ENCODE assay signal across 8 cellular contexts in genomic region chr11:57493507-57494503, GRCh38. TPM values are rescaled to one million over a fixed set of nuclear protein-coding genes. Genes with fewer than 3 reads are reported as not detected.
DNase-seq lines count a peak whose midpoint lies in the region; ATAC-seq, FAIRE-seq and TF ChIP-seq lines count a peak whose summit lies in the region.

No MANE protein-coding gene starts in this region.

- DNase-seq in AG04449 (ENCODE audit: low read depth, low spot score) (no peak), HPDE6-E6E7 (ENCODE audit: extremely low spot score) (peak; percentile 67), T-helper 1 cell (peak; percentile 40 to 84 (median 59)), ascending aorta (ENCODE audit: low spot score in 2 of 2) (peak in 1 of 2 donors; percentile 76), kidney (peak; percentile 85), A172 (ENCODE audit: low spot score) (no peak)
- DNase-seq in stimulated activated CD4-positive, alpha-beta T cell treated with anti-CD3 and anti-CD28 coated beads, TNF-alpha, amount 100 ng/mL, for 1 hour (ENCODE audit: low read depth in 3 of 3, low spot score in 1 of 3) = peak; percentile 47 to 69 (median 57)

- H3K4me3 ChIP-seq in AG04449 (ENCODE audit: low read depth, low read length) (no peak overlapping the region), ascending aorta (no peak overlapping the region), kidney (ENCODE audit: low read length in 2 of 2) (no peak overlapping the region)

- intact Hi-C loops in ascending aorta (cut with DNase I) (loop anchor here (1.0 to 10.0 kb wide), 2 partner anchors 33 to 169 kb away; partner anchors contain the start of gene TNKS1BP1), kidney (cut with DNase I) (loop anchor here (5.0 kb wide), 1 partner anchor 33 kb away; no protein-coding TSS in a partner anchor)

- POLR2A ChIA-PET in AG04449 (lab: Yijun Ruan, JAX) = no interaction called here

- H3K4me1 ChIP-seq in ascending aorta (peaks cover 0 to 1% of the 10 kb centered on the region in 2 donors), kidney (ENCODE audit: control insufficient read depth in 1 of 2, insufficient read depth in 1 of 2, low read depth in 1 of 2, low read length in 2 of 2) (peaks cover 0 to 2% of the 10 kb centered on the region in 2 donors)

- no peaks in the 10 kb centered on the region for H3K9me3 ChIP-seq in ascending aorta
- no peaks in the 10 kb centered on the region for H3K9me3 ChIP-seq in kidney (ENCODE audit: control insufficient read depth in 1 of 2, low read length in 2 of 2)

- no peaks in the 10 kb centered on the region for H3K27me3 ChIP-seq in ascending aorta

- ATAC-seq in GM19023 (IDR thresholded peaks at IDR 0.05; ENCODE audit: unreplicated experiment) = peak; percentile 81

- FAIRE-seq in kidney (lab: Jason Lieb, UNC) = no peak

- peaks cover 12 to 29% of the 10 kb centered on the region in 2 donors for H3K36me3 ChIP-seq in ascending aorta
- H3K36me3 ChIP-seq in kidney (ENCODE audit: control insufficient read depth in 1 of 2, insufficient read depth in 2 of 2, low read length in 2 of 2) = peaks cover 0 to 11% of the 10 kb centered on the region in 2 donors

- no peak overlapping the region for H3K9ac ChIP-seq in kidney (ENCODE audit: low read length in 2 of 2)

- TF ChIP-seq CTCF in AG04449 (IDR thresholded peaks at IDR 0.05; ENCODE audit: insufficient read depth, low read length, missing control alignments) = peak; percentile 89
- TF ChIP-seq CTCF in ascending aorta (IDR thresholded peaks at IDR 0.05) = peak; percentile 71 to 94 (median 91)
- TF ChIP-seq CTCF in kidney (IDR thresholded peaks at IDR 0.05; ENCODE audit: borderline replicate concordance, extremely low read depth, insufficient read depth) = peak; percentile 91

- H3K27ac ChIP-seq in ascending aorta = no peak overlapping the region
- H3K27ac ChIP-seq in kidney (ENCODE audit: low read depth in 2 of 2, low read length in 2 of 2) = no peak overlapping the region

- CTCF ChIA-PET in AG04449 (lab: Yijun Ruan, JAX) = interaction anchor here (0.6 to 16.8 kb wide), 48 partner anchors 11 to 1032 kb away, joined by 3 to 421 read pairs (median 5); partner anchors contain the start of genes SLC43A1, SMTNL1, TNKS1BP1 and UBE2L6

RNA-seq across cellular contexts. Expression of gene SLC43A1, which starts 21.7 kb away (rescaled TPM):
- total RNA-seq in ascending aorta (18.4 TPM), kidney (4.1 TPM)
- polyA plus RNA-seq in kidney (ENCODE audit: insufficient read depth, low read depth, low replicate concordance) = 16.6 TPM
- total RNA-seq in A172 (2014; rRNA removed; shearing (Covaris generic)) = 3.4 and 5.2 TPM in 2 replicates

RNA-seq across cellular contexts. Expression of gene RTN4RL2, which starts 33.5 kb away (rescaled TPM):
- 0.64 TPM for total RNA-seq in ascending aorta
- 2.6 TPM for total RNA-seq in kidney
- 5.5 TPM for polyA plus RNA-seq in kidney (ENCODE audit: insufficient read depth, low read depth, low replicate concordance)
- 0.64 and 1.6 TPM in 2 replicates for total RNA-seq in A172 (2014; rRNA removed; shearing (Covaris generic))

RNA-seq across cellular contexts. Expression of gene TIMM10, which starts 36.7 kb away (rescaled TPM):
- total RNA-seq in ascending aorta (not detected), kidney (38.6 TPM)
- 174 TPM for polyA plus RNA-seq in kidney (ENCODE audit: insufficient read depth, low read depth, low replicate concordance)
- 59.7 and 95.9 TPM in 2 replicates for total RNA-seq in A172 (2014; rRNA removed; shearing (Covaris generic))

RNA-seq across cellular contexts. Expression of gene SMTNL1, which starts 43.6 kb away (rescaled TPM):
- not detected for total RNA-seq in ascending aorta
- not detected for total RNA-seq in kidney
- polyA plus RNA-seq in kidney (ENCODE audit: insufficient read depth, low read depth, low replicate concordance) = not detected
- total RNA-seq in A172 (2014; rRNA removed; shearing (Covaris generic)) = not detected in 2 replicates

Comparison
In these comparisons a context has a peak if more than half of its experiments do, and no peak if none do; other contexts are left out.
1. DNase-seq: peak in HPDE6-E6E7 (single experiment), T-helper 1 cell (5 of 5), kidney (single experiment) and stimulated activated CD4-positive, alpha-beta T cell treated with anti-CD3 and anti-CD28 coated beads, TNF-alpha, amount 100 ng/mL, for 1 hour (3 of 3); none in AG04449 (single experiment) and A172 (single experiment).
2. RNA of gene TIMM10, which starts 36.7 kb away (total RNA-seq): 59.7 to 95.9 TPM in A172 and 38.6 TPM in kidney (single experiment); not detected in ascending aorta (single experiment); every median in the first group is over 10 times any median in the second.
3. Peak in every context shown above with its lines, with median percentiles within 50 percentile points of each other: CTCF ChIP-seq.